ENCODE assay signal across 13 cellular contexts in the genomic region with DNA sequence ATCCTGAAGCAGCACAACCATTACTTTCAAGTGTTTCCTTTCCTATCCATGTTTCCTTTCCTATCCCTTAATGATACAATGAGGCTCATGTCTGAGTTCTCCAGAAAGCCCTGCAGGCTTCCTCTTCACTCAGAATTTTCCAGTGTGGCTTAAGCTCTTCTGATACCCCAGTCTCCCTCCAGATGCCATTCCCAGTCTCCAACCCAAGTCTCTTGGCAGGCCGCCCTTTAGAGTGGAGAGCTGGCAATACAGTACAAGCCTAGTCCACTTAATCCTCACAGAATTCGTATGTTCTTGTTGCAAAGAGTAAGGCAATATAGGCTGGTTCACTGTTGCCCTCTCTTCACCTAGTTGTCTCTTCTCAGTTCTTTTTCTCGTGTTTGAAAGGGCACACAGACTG.
A peak's percentile ranks its signal among the peaks of the same experiment; 100 is the strongest.
DNase-seq lines count a peak whose midpoint lies in the region; ATAC-seq and TF ChIP-seq lines count a peak whose summit lies in the region.
"Had no signal": no experiment of that assay in that cellular context is flagged by ENCODE, and none has a peak within 500 bp of the region (broad histone marks: within the 10 kb centered on the region; RNA-seq: fewer than 3 reads in every experiment).

No MANE protein-coding gene starts in this region.

- H3K9me3 ChIP-seq in RWPE2 (ENCODE audit: severe bottlenecking) (no peaks in the 10 kb centered on the region), mesenchymal stem cell (ENCODE audit: control insufficient read depth, low read length) (peaks cover 8% of the 10 kb centered on the region)
- H3K9me3 ChIP-seq: Caco-2 had no signal

- no peak for TF ChIP-seq CTCF in RWPE2 (IDR thresholded peaks at IDR 0.05; ENCODE audit: poor library complexity, severe bottlenecking)
- no peak for TF ChIP-seq CTCF in fibroblast of villous mesenchyme (IDR thresholded peaks at IDR 0.05; ENCODE audit: insufficient read depth, low read depth, low read length)
- TF ChIP-seq CTCF in retinal pigment epithelial cell (conservative IDR thresholded peaks at IDR 0.05; ENCODE audit: low read depth, low read length), result no peak

- no peak overlapping the region for H4K91ac ChIP-seq in mesenchymal stem cell (ENCODE audit: low read length)

- 89% methylated on average over 3 of the region's 3 CpGs for WGBS in mesenchymal stem cell

- H3K27ac ChIP-seq in RWPE2 (ENCODE audit: poor library complexity, severe bottlenecking) (peak overlapping the region; percentile 59), mesenchymal stem cell (ENCODE audit: low read length, poor library complexity, severe bottlenecking) (no peak overlapping the region)
- H3K27ac ChIP-seq: 22Rv1, BLaER1, GM23248 had no signal

- H3K27me3 ChIP-seq in RWPE2 (ENCODE audit: insufficient read depth, poor library complexity, severe bottlenecking) (no peaks in the 10 kb centered on the region), mesenchymal stem cell (ENCODE audit: control insufficient read depth in 1 of 2, insufficient read depth in 1 of 2, low read length in 2 of 2) (no peaks in the 10 kb centered on the region)
- H3K27me3 ChIP-seq: BLaER1 had no signal

- H2AK5ac ChIP-seq in mesenchymal stem cell (ENCODE audit: low read length, severe bottlenecking), result no peak overlapping the region

- H3K36me3 Mint-ChIP-seq in immature natural killer cell, result no peaks in the 10 kb centered on the region
- H3K36me3 Mint-ChIP-seq: CD8-positive, alpha-beta memory T cell had no signal

- no peaks in the 10 kb centered on the region for H3K9me3 Mint-ChIP-seq in immature natural killer cell

- H3K27ac Mint-ChIP-seq in immature natural killer cell, result no peak overlapping the region
- H3K27ac Mint-ChIP-seq: CD8-positive, alpha-beta memory T cell had no signal

- H3K4me3 Mint-ChIP-seq in immature natural killer cell, result no peak overlapping the region
- H3K4me3 Mint-ChIP-seq: CD8-positive, alpha-beta memory T cell had no signal

- no peak overlapping the region for H2BK15ac ChIP-seq in mesenchymal stem cell (ENCODE audit: low read depth, poor library complexity, severe bottlenecking)

- no peak overlapping the region for H4K8ac ChIP-seq in mesenchymal stem cell (ENCODE audit: low read length)

- no peak overlapping the region for H2BK120ac ChIP-seq in mesenchymal stem cell (ENCODE audit: low read depth, low read length)

- no peak overlapping the region for H3K9ac ChIP-seq in mesenchymal stem cell (ENCODE audit: low read length)
- H3K9ac ChIP-seq: BLaER1, GM23248 had no signal

- no peaks in the 10 kb centered on the region for H3K36me3 ChIP-seq in RWPE2 (ENCODE audit: low read depth)
- H3K36me3 ChIP-seq in mesenchymal stem cell (ENCODE audit: control insufficient read depth in 1 of 2, insufficient read depth in 2 of 2, low read depth in 1 of 2, low read length in 2 of 2), result no peaks in the 10 kb centered on the region
- H3K36me3 ChIP-seq: BLaER1 had no signal

- no peaks in the 10 kb centered on the region for H3K4me1 Mint-ChIP-seq in immature natural killer cell
- H3K4me1 Mint-ChIP-seq: CD8-positive, alpha-beta memory T cell had no signal

- no peak for ATAC-seq in RWPE2 (ENCODE audit: low read depth)

- DNase-seq in DMS 273 (lab: John Stamatoyannopoulos, UW; ENCODE audit: unreplicated experiment), result peak; percentile 35
- DNase-seq in DMS 273 treated with DMSO at 0.1 percent for 48 hours (lab: John Stamatoyannopoulos, UW), result no peak
- DNase-seq in RWPE2 (ENCODE audit: low spot score), result no peak
- DNase-seq in fibroblast of villous mesenchyme (ENCODE audit: low read depth), result peak; percentile 9
- DNase-seq in retinal pigment epithelial cell (ENCODE audit: low read depth), result peak; percentile 72
- no peak for DNase-seq in mesenchymal stem cell
- DNase-seq in immature natural killer cell, result no peak
- DNase-seq in SIG-M5 (lab: John Stamatoyannopoulos, UW), result no peak
- DNase-seq: Caco-2; CD8-positive, alpha-beta memory T cell; GM23248 had no signal

- no peak overlapping the region for H2BK5ac ChIP-seq in mesenchymal stem cell (ENCODE audit: low read depth, low read length, poor library complexity, severe bottlenecking)

- H3K4me1 ChIP-seq in RWPE2 (ENCODE audit: insufficient read depth, poor library complexity, severe bottlenecking) (peaks cover 22% of the 10 kb centered on the region), mesenchymal stem cell (ENCODE audit: control insufficient read depth, insufficient read depth, low read depth, low read length) (no peaks in the 10 kb centered on the region)
- H3K4me1 ChIP-seq: Caco-2 had no signal

- peaks cover 0 to 3% (median 2%) of the 10 kb centered on the region in 3 donors for H3K27me3 Mint-ChIP-seq in immature natural killer cell (ENCODE audit: low read depth in 3 of 3)

- H3K4ac ChIP-seq in mesenchymal stem cell (ENCODE audit: low read depth in 1 of 2, low read length in 2 of 2), result no peak overlapping the region

- no peak overlapping the region for H3K14ac ChIP-seq in mesenchymal stem cell (ENCODE audit: low read length in 2 of 2)

- no peak overlapping the region for H2BK12ac ChIP-seq in mesenchymal stem cell (ENCODE audit: low read length in 2 of 2)

- H3K23ac ChIP-seq in mesenchymal stem cell (ENCODE audit: low read length in 2 of 2), result no peak overlapping the region

- H3K4me2 ChIP-seq in mesenchymal stem cell (ENCODE audit: low read length, poor library complexity, severe bottlenecking), result no peak overlapping the region
- H3K4me2 ChIP-seq: BLaER1 had no signal

- H2AFZ ChIP-seq in mesenchymal stem cell (ENCODE audit: low read depth, low read length), result no peak overlapping the region
- H2AFZ ChIP-seq: GM23248 had no signal

- H3K79me1 ChIP-seq in mesenchymal stem cell (replicated peaks; ENCODE audit: low read length, poor library complexity, severe bottlenecking), result no peaks in the 10 kb centered on the region

- no peak overlapping the region for H3K18ac ChIP-seq in mesenchymal stem cell (ENCODE audit: low read depth in 1 of 2, low read length in 2 of 2)

- H3K4me3 ChIP-seq in RWPE2 (ENCODE audit: severe bottlenecking) (no peak overlapping the region), fibroblast of villous mesenchyme (ENCODE audit: low read depth, low read length) (no peak overlapping the region), retinal pigment epithelial cell (ENCODE audit: low read length) (no peak overlapping the region), mesenchymal stem cell (ENCODE audit: insufficient read depth in 1 of 2, low read depth in 1 of 2, low read length in 2 of 2) (no peak overlapping the region)
- H3K4me3 ChIP-seq: BLaER1, GM23248 had no signal

Comparison
In these comparisons a context has a peak if more than half of its experiments do, and no peak if none do; other contexts are left out.
1. DNase-seq: peak in DMS 273 (single experiment), fibroblast of villous mesenchyme (single experiment) and retinal pigment epithelial cell (single experiment); none in DMS 273 treated with DMSO at 0.1 percent for 48 hours (single experiment), RWPE2 (single experiment), mesenchymal stem cell (single experiment), immature natural killer cell (0 of 3) and SIG-M5 (single experiment).